In the genomic region with DNA sequence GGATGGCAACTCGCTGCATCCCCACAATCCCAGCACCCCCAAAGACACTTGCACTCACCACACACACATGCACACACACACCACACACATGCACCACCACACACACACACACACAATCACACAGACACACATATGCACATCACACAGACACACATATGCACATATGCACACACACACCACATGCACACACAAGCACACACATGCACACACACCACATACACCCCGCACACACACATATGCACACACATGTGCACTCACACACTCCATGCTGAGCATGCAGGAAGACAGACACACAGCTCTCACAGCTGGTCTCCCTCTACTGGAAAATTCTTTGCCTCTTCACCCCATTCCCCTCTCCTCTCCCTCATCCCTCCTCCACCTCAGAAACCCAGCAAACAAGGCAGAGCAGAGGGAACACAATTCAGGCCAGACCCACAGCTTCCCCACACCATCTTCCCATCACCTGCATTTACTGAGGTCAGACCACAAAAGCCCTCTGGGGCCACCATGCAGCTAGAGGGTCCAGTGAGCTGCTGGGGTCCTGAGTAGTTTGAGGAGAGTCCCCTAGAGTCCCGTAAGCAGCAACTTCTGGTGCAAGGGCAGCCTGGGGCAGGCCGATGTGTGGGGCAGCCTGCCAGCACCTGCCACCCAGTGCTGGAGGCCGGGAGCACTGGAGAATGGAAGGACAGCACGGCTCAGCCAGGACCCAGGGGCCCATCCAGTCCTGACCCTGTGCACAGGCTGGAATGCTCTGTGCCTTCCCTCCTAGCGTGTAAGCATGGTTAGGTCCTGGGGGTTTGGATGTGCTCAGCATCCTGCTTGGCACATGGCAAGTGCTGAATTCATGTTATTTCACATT, we compare ENCODE assay signal across 27 cellular contexts. TPM values are rescaled to one million over a fixed set of nuclear protein-coding genes. Genes with fewer than 3 reads are reported as not detected.
DNase-seq lines count a peak whose midpoint lies in the region; ATAC-seq, FAIRE-seq and TF ChIP-seq lines count a peak whose summit lies in the region.
"Had no signal": no experiment of that assay in that cellular context is flagged by ENCODE, and none has a peak within 500 bp of the region (broad histone marks: within the 10 kb centered on the region; RNA-seq: fewer than 3 reads in every experiment).

No MANE protein-coding gene starts in this region.

- peaks cover 30% of the 10 kb centered on the region for H3K27me3 Mint-ChIP-seq in progenitor cell of endocrine pancreas
- H3K27me3 Mint-ChIP-seq in activated CD8-positive, alpha-beta T cell treated with anti-CD3 and anti-CD28 coated beads, Interleukin-2, amount 10 ng/mL, durations not matched to agents 7 days and 5 days (ENCODE audit: low read depth) = peaks cover 11% of the 10 kb centered on the region

- no peaks in the 10 kb centered on the region for H3K27me3 ChIP-seq in Panc1 (ENCODE audit: control insufficient read depth, insufficient read depth, low read length)
- H3K27me3 ChIP-seq: uterus had no signal

- BruUV-seq in Panc1 (replicated peaks; lab: Mats Ljungman, UMichigan) = no TSS peak

- H3K4me1 ChIP-seq in Panc1 (ENCODE audit: control insufficient read depth, insufficient read depth, low read length) (0 out of 2 replicates have a peak, but pooled peaks cover 3% of the 10 kb centered on the region), kidney (ENCODE audit: control insufficient read depth in 1 of 2, insufficient read depth in 1 of 2, low read depth in 1 of 2, low read length in 2 of 2) (no peaks in the 10 kb centered on the region)
- H3K4me1 ChIP-seq: heart left ventricle, uterus had no signal

- no peak for TF ChIP-seq CTCF in GM10248 (IDR thresholded peaks at IDR 0.05; ENCODE audit: control extremely low read depth, extremely low read depth, low read depth, missing control alignments)
- TF ChIP-seq CTCF in Panc1 (IDR thresholded peaks at IDR 0.05) = no peak
- no peak for TF ChIP-seq CTCF in kidney (IDR thresholded peaks at IDR 0.05; ENCODE audit: borderline replicate concordance, extremely low read depth, insufficient read depth)
- TF ChIP-seq CTCF in progenitor cell of endocrine pancreas (IDR thresholded peaks at IDR 0.05; ENCODE audit: unreplicated experiment) = no peak

- POLR2A ChIA-PET in GM10248 (lab: Yijun Ruan, JAX) = no interaction called here
- POLR2A ChIA-PET in Panc1 (lab: Charles Lee) = interaction anchor here (0.5 kb wide), 1 partner anchor 440 kb away, joined by 10 read pairs; no protein-coding TSS in a partner anchor
- POLR2A ChIA-PET in activated CD8-positive, alpha-beta T cell treated with anti-CD3 and anti-CD28 coated beads, Interleukin-2, amount 10 ng/mL, durations not matched to agents 7 days and 5 days (lab: Charles Lee) = no interaction called here

- H3K36me3 ChIP-seq in Panc1 (ENCODE audit: control insufficient read depth, insufficient read depth, low read length) (no peaks in the 10 kb centered on the region), kidney (ENCODE audit: control insufficient read depth in 1 of 2, insufficient read depth in 2 of 2, low read length in 2 of 2) (no peaks in the 10 kb centered on the region)
- H3K36me3 ChIP-seq: heart left ventricle, uterus had no signal

- H3K9ac ChIP-seq in kidney (ENCODE audit: low read length in 2 of 2) = no peak overlapping the region

- H3K9me3 ChIP-seq in Panc1 (ENCODE audit: control insufficient read depth, insufficient read depth, low read depth, low read length) = no peaks in the 10 kb centered on the region
- no peaks in the 10 kb centered on the region for H3K9me3 ChIP-seq in kidney (ENCODE audit: control insufficient read depth in 1 of 2, low read length in 2 of 2)
- H3K9me3 ChIP-seq: heart left ventricle, uterus had no signal

- no peaks in the 10 kb centered on the region for H3K4me1 Mint-ChIP-seq in progenitor cell of endocrine pancreas (ENCODE audit: low read depth)
- no peaks in the 10 kb centered on the region for H3K4me1 Mint-ChIP-seq in activated CD8-positive, alpha-beta T cell treated with anti-CD3 and anti-CD28 coated beads, Interleukin-2, amount 10 ng/mL, durations not matched to agents 7 days and 5 days (ENCODE audit: low read depth)
- H3K4me1 Mint-ChIP-seq: central memory CD8-positive, alpha-beta T cell had no signal

- H3K27ac Mint-ChIP-seq in progenitor cell of endocrine pancreas = peak overlapping the region; percentile 44
- H3K27ac Mint-ChIP-seq in activated CD8-positive, alpha-beta T cell treated with anti-CD3 and anti-CD28 coated beads, Interleukin-2, amount 10 ng/mL, durations not matched to agents 7 days and 5 days = no peak overlapping the region
- H3K27ac Mint-ChIP-seq: activated CD4-positive, alpha-beta T cell treated with anti-CD3 and anti-CD28 coated beads, Interleukin-2, amount 10 ng/mL, durations not matched to agents 7 days and 5 days; activated T-cell treated with anti-CD3 and anti-CD28 coated beads, Interleukin-2, amount 50 U/mL, for 72 hours; GM23338; stimulated activated effector memory CD8-positive, alpha-beta T cell treated with anti-CD3 and anti-CD28 coated beads, Interleukin-12 subunit alpha, Interleukin-12 subunit beta, amount 100 ng/mL, for 72 hours had no signal

- in situ Hi-C loops in Panc1 (cut with HindIII; ENCODE audit: low pct_unique_long_range_greater_than_20kb, low sequenced_read_pairs) = no loop called here

- no peaks in the 10 kb centered on the region for H3K36me3 Mint-ChIP-seq in progenitor cell of endocrine pancreas (ENCODE audit: insufficient read depth)
- no peaks in the 10 kb centered on the region for H3K36me3 Mint-ChIP-seq in activated CD8-positive, alpha-beta T cell treated with anti-CD3 and anti-CD28 coated beads, Interleukin-2, amount 10 ng/mL, durations not matched to agents 7 days and 5 days (ENCODE audit: low read depth)
- H3K36me3 Mint-ChIP-seq: stimulated activated effector memory CD8-positive, alpha-beta T cell treated with anti-CD3 and anti-CD28 coated beads, Interleukin-12 subunit alpha, Interleukin-12 subunit beta, amount 100 ng/mL, for 72 hours had no signal

- intact Hi-C loops in Panc1 (cut with micrococcal nuclease; ENCODE audit: unreplicated experiment) (no loop called here), kidney (cut with DNase I) (no loop called here)

- DNase-seq in GM10248 (ENCODE audit: extremely low spot score) (peak; percentile 12), Panc1 (ENCODE audit: low read depth, low spot score) (no peak), kidney (peak; percentile 38), progenitor cell of endocrine pancreas (ENCODE audit: low spot score, unreplicated experiment) (no peak), GOT3 (lab: John Stamatoyannopoulos, UW) (no peak)
- DNase-seq in activated CD8-positive, alpha-beta T cell treated with anti-CD3 and anti-CD28 coated beads, Interleukin-2, amount 10 ng/mL, durations not matched to agents 7 days and 5 days = no peak
- DNase-seq: activated CD4-positive, alpha-beta T cell treated with anti-CD3 and anti-CD28 coated beads, Interleukin-2, amount 10 ng/mL, durations not matched to agents 7 days and 5 days; activated naive CD4-positive, alpha-beta T cell treated with Interleukin-2 at 50 U/mL for 16 hours; activated T-cell treated with anti-CD3 and anti-CD28 coated beads, Interleukin-2, amount 50 U/mL, for 72 hours; Calu3; heart left ventricle; NCI-H1105 treated with DMSO at 0.1 percent for 48 hours; NCI-H2029 treated with DMSO at 0.1 percent for 48 hours; NCI-H2227 treated with DMSO at 0.1 percent for 48 hours; nucleus accumbens; stimulated activated CD4-positive, alpha-beta T cell treated with anti-CD3 and anti-CD28 coated beads, Interleukin-4, amount 100 ng/mL, for 1 hour; uterus had no signal

- no peak overlapping the region for H3K4me3 Mint-ChIP-seq in progenitor cell of endocrine pancreas (ENCODE audit: low read depth)
- no peak overlapping the region for H3K4me3 Mint-ChIP-seq in activated CD8-positive, alpha-beta T cell treated with anti-CD3 and anti-CD28 coated beads, Interleukin-2, amount 10 ng/mL, durations not matched to agents 7 days and 5 days
- H3K4me3 Mint-ChIP-seq: activated CD4-positive, alpha-beta T cell treated with anti-CD3 and anti-CD28 coated beads, Interleukin-2, amount 10 ng/mL, durations not matched to agents 7 days and 5 days; activated T-cell treated with anti-CD3 and anti-CD28 coated beads, Interleukin-2, amount 50 U/mL, for 72 hours; central memory CD8-positive, alpha-beta T cell; GM23338; stimulated activated effector memory CD8-positive, alpha-beta T cell treated with anti-CD3 and anti-CD28 coated beads, Interleukin-12 subunit alpha, Interleukin-12 subunit beta, amount 100 ng/mL, for 72 hours had no signal

- CTCF ChIA-PET in GM10248 (lab: Yijun Ruan, JAX) (no interaction called here), Panc1 (lab: Charles Lee) (no interaction called here)
- CTCF ChIA-PET in activated CD8-positive, alpha-beta T cell treated with anti-CD3 and anti-CD28 coated beads, Interleukin-2, amount 10 ng/mL, durations not matched to agents 7 days and 5 days (lab: Charles Lee) = no interaction called here

- H3K27ac ChIP-seq in Panc1 (ENCODE audit: low read length) (no peak overlapping the region), kidney (ENCODE audit: low read depth in 2 of 2, low read length in 2 of 2) (no peak overlapping the region)
- H3K27ac ChIP-seq: dorsolateral prefrontal cortex, epithelial cell of prostate, heart left ventricle, uterus had no signal

- no peak overlapping the region for H3K4me3 ChIP-seq in Panc1 (ENCODE audit: low read depth in 2 of 2, low read length in 2 of 2)
- H3K4me3 ChIP-seq in kidney (ENCODE audit: low read length in 2 of 2) = no peak overlapping the region
- H3K4me3 ChIP-seq: dorsolateral prefrontal cortex, GM23338, heart left ventricle, uterus had no signal

- H3K9me3 Mint-ChIP-seq in progenitor cell of endocrine pancreas (ENCODE audit: low read depth) = no peaks in the 10 kb centered on the region
- H3K9me3 Mint-ChIP-seq in activated CD8-positive, alpha-beta T cell treated with anti-CD3 and anti-CD28 coated beads, Interleukin-2, amount 10 ng/mL, durations not matched to agents 7 days and 5 days (ENCODE audit: insufficient read depth) = no peaks in the 10 kb centered on the region
- H3K9me3 Mint-ChIP-seq: activated CD4-positive, alpha-beta T cell treated with anti-CD3 and anti-CD28 coated beads, Interleukin-2, amount 10 ng/mL, durations not matched to agents 7 days and 5 days; activated T-cell treated with anti-CD3 and anti-CD28 coated beads, Interleukin-2, amount 50 U/mL, for 72 hours; central memory CD8-positive, alpha-beta T cell; GM23338; stimulated activated effector memory CD8-positive, alpha-beta T cell treated with anti-CD3 and anti-CD28 coated beads, Interleukin-12 subunit alpha, Interleukin-12 subunit beta, amount 100 ng/mL, for 72 hours had no signal

- no peak for FAIRE-seq in kidney (lab: Jason Lieb, UNC)
- FAIRE-seq: GM12891 had no signal

- peak; percentile 33; the same call in 1 of the 2 replicates for ATAC-seq in Panc1
- no peak for ATAC-seq in activated CD4-positive, CD25-positive, alpha-beta regulatory T cell treated with anti-CD3 and anti-CD28 coated beads, Interleukin-2, amount 50 U/mL, for 24 hours
- ATAC-seq in HG03097 (IDR thresholded peaks at IDR 0.05; ENCODE audit: low FRiP score, unreplicated experiment) = no peak
- ATAC-seq in activated CD8-positive, alpha-beta T cell treated with anti-CD3 and anti-CD28 coated beads, Interleukin-2, amount 10 ng/mL, durations not matched to agents 7 days and 5 days = no peak
- ATAC-seq: activated T-cell treated with anti-CD3 and anti-CD28 coated beads, Interleukin-2, amount 50 U/mL, for 72 hours; stimulated activated effector memory CD8-positive, alpha-beta T cell treated with anti-CD3 and anti-CD28 coated beads, Interleukin-12 subunit alpha, Interleukin-12 subunit beta, amount 100 ng/mL, for 72 hours had no signal

RNA-seq across cellular contexts. Expression of gene ANXA8, which starts 30.3 kb away (rescaled TPM):
- total RNA-seq in Panc1 (2021; ENCODE audit: unreplicated experiment) (0.72 TPM), kidney (0.16 TPM), progenitor cell of endocrine pancreas (not detected in 2 replicates)
- polyA plus RNA-seq in Panc1 (2012; ENCODE audit: insufficient read length) = not detected
- not detected for polyA plus RNA-seq in kidney (ENCODE audit: insufficient read depth, low read depth, low replicate concordance)
- total RNA-seq in activated CD8-positive, alpha-beta T cell treated with anti-CD3 and anti-CD28 coated beads, Interleukin-2, amount 10 ng/mL, durations not matched to agents 7 days and 5 days = not detected
- total RNA-seq: activated T-cell treated with anti-CD3 and anti-CD28 coated beads, Interleukin-2, amount 50 U/mL, for 72 hours; GM23338 had no signal
- polyA plus RNA-seq: GM23338 had no signal

RNA-seq across cellular contexts. Expression of gene FAM25G, which starts 37.8 kb away (rescaled TPM):
- not detected for total RNA-seq in Panc1 (2021; ENCODE audit: unreplicated experiment)
- polyA plus RNA-seq in Panc1 (2012; ENCODE audit: insufficient read length) = not detected
- total RNA-seq in kidney = not detected
- polyA plus RNA-seq in kidney (ENCODE audit: insufficient read depth, low read depth, low replicate concordance) = not detected
- total RNA-seq in progenitor cell of endocrine pancreas = not detected in 2 replicates
- total RNA-seq in activated CD8-positive, alpha-beta T cell treated with anti-CD3 and anti-CD28 coated beads, Interleukin-2, amount 10 ng/mL, durations not matched to agents 7 days and 5 days = not detected
- total RNA-seq: activated CD4-positive, alpha-beta T cell treated with anti-CD3 and anti-CD28 coated beads, Interleukin-2, amount 10 ng/mL, durations not matched to agents 7 days and 5 days; activated T-cell treated with anti-CD3 and anti-CD28 coated beads, Interleukin-2, amount 50 U/mL, for 72 hours; Calu3; dorsolateral prefrontal cortex; GM23338; heart left ventricle; M059J; uterus had no signal
- polyA plus RNA-seq: adipose tissue, GM23338, heart left ventricle had no signal

Comparison
In these comparisons a context has a peak if more than half of its experiments do, and no peak if none do; other contexts are left out.
1. DNase-seq: peak in GM10248 (single experiment) and kidney (single experiment); none in Panc1 (single experiment), progenitor cell of endocrine pancreas (single experiment), activated CD8-positive, alpha-beta T cell treated with anti-CD3 and anti-CD28 coated beads, Interleukin-2, amount 10 ng/mL, durations not matched to agents 7 days and 5 days (single experiment) and GOT3 (single experiment).